In genomic region chr6:151084275-151084674, GRCh38 we compare ENCODE assay signal across 17 cellular contexts.
DNase-seq lines count a peak whose midpoint lies in the region; ATAC-seq and TF ChIP-seq lines count a peak whose summit lies in the region.
"Had no signal": no experiment of that assay in that cellular context is flagged by ENCODE, and none has a peak within 500 bp of the region (broad histone marks: within the 10 kb centered on the region; RNA-seq: fewer than 3 reads in every experiment).

No MANE protein-coding gene starts in this region.

- H3K9me2 ChIP-seq in HCT116 (ENCODE audit: insufficient read depth) = no peaks in the 10 kb centered on the region

- H3K4me1 Mint-ChIP-seq in activated CD4-positive, alpha-beta memory T cell treated with anti-CD3 and anti-CD28 coated beads, Interleukin-2, amount 10 ng/mL, durations not matched to agents 7 days and 5 days = peaks cover 3% of the 10 kb centered on the region

- no TSS peak for BruUV-seq in HCT116 (replicated peaks; lab: Mats Ljungman, UMichigan)

- H2AK5ac ChIP-seq in trophoblast cell (ENCODE audit: low read length) = peak overlapping the region; percentile 55

- no peak for ATAC-seq in HCT116
- no peak for ATAC-seq in RWPE2 (ENCODE audit: low read depth)
- ATAC-seq in GM18909 (IDR thresholded peaks at IDR 0.05; ENCODE audit: poor library complexity, unreplicated experiment) = no peak
- ATAC-seq in GM18861 (IDR thresholded peaks at IDR 0.05; ENCODE audit: unreplicated experiment) = no peak
- ATAC-seq: SK-N-SH treated with all-trans-retinoic acid at 6 μM for 48 hours had no signal

- H4K91ac ChIP-seq in trophoblast cell (ENCODE audit: low read depth, low read length) = no peak overlapping the region

- CTCF ChIA-PET in HCT116 (lab: Charles Lee) = no interaction called here
- CTCF ChIA-PET in activated CD4-positive, alpha-beta memory T cell treated with anti-CD3 and anti-CD28 coated beads, Interleukin-2, amount 10 ng/mL, durations not matched to agents 7 days and 5 days (lab: Charles Lee) = no interaction called here

- H4K12ac ChIP-seq in trophoblast cell (ENCODE audit: low read depth, low read length) = no peak overlapping the region

- no peak overlapping the region for H3K14ac ChIP-seq in trophoblast cell (ENCODE audit: low read length)

- peaks cover 13% of the 10 kb centered on the region; the same call in 1 of the 2 replicates for H3K79me2 ChIP-seq in HCT116 (ENCODE audit: insufficient read depth, low read length)
- H3K79me2 ChIP-seq in trophoblast cell (ENCODE audit: control insufficient read depth, insufficient read depth, low read length, poor library complexity) = no peaks in the 10 kb centered on the region

- RAD21 ChIA-PET in HCT116 (lab: Charles Lee; ENCODE audit: low non-redundant PET in 1 of 2, low total read pairs in 2 of 2, uncharacterized antibody in 2 of 2, unreplicated experiment in 2 of 2) = no interaction called here

- no peak for DNase-seq in HCT116 (ENCODE audit: low read depth, low spot score)
- no peak for DNase-seq in RWPE2 (ENCODE audit: low spot score)
- peak; percentile 82 for DNase-seq in mesenteric fat pad (ENCODE audit: low spot score)
- DNase-seq in trophoblast cell = no peak
- no peak for DNase-seq in activated CD4-positive, alpha-beta memory T cell treated with anti-CD3 and anti-CD28 coated beads, Interleukin-2, amount 10 ng/mL, durations not matched to agents 7 days and 5 days
- DNase-seq in SKM-1 treated with dmso at 0.1 percent for 144 hours (lab: John Stamatoyannopoulos, UW; ENCODE audit: unreplicated experiment) = no peak
- DNase-seq: ACHN, HCEC 1CT, IMR-90, KG1, MG63, NCI-H2029, NCI-H446 treated with DMSO at 0.1 percent for 48 hours, NCI-H526 treated with DMSO at 0.1 percent for 48 hours had no signal

- H3K4me2 ChIP-seq in HCT116 (ENCODE audit: low read length) (no peak overlapping the region), trophoblast cell (ENCODE audit: low read length) (no peak overlapping the region)

- H3K79me1 ChIP-seq in trophoblast cell (ENCODE audit: low read length) = peaks cover 13% of the 10 kb centered on the region

- TF ChIP-seq CTCF in HCT116 (IDR thresholded peaks at IDR 0.05 in 2 of 3, conservative IDR thresholded peaks at IDR 0.05 in 1 of 3; ENCODE audit: borderline replicate concordance in 1 of 3, insufficient read depth in 1 of 3, low read depth in 2 of 3, low read length in 2 of 3) (no peak), RWPE2 (IDR thresholded peaks at IDR 0.05; ENCODE audit: poor library complexity, severe bottlenecking) (no peak)

- H2AFZ ChIP-seq in HCT116 (ENCODE audit: low read depth, low read length, poor library complexity, severe bottlenecking) (no peak overlapping the region), trophoblast cell (ENCODE audit: insufficient read depth, low read length, poor library complexity) (no peak overlapping the region)

- H3K36me3 ChIP-seq in HCT116 (ENCODE audit: control insufficient read depth in 1 of 2, insufficient read depth in 2 of 2, low read length in 2 of 2) (peaks cover 0 to under 1% of the 10 kb centered on the region in 2 experiments; a peak in 1 of 4 replicates), RWPE2 (ENCODE audit: low read depth) (peaks cover 5% of the 10 kb centered on the region; the same call in 1 of the 2 replicates), trophoblast cell (ENCODE audit: control insufficient read depth in 1 of 2, insufficient read depth in 2 of 2, low read length in 2 of 2) (no peaks in the 10 kb centered on the region)

- no peak for TF ChIP-seq POLR2A in HCT116 (IDR thresholded peaks at IDR 0.05; ENCODE audit: borderline replicate concordance, extremely low read depth, insufficient read depth, insufficient read length)

- H3K4me1 ChIP-seq in HCT116 (ENCODE audit: control insufficient read depth in 1 of 2, insufficient read depth in 2 of 2, low read length in 2 of 2) (peaks cover 81 to 93% of the 10 kb centered on the region in 2 experiments), RWPE2 (ENCODE audit: insufficient read depth, poor library complexity, severe bottlenecking) (peaks cover 30% of the 10 kb centered on the region), trophoblast cell (ENCODE audit: control insufficient read depth in 1 of 2, insufficient read depth in 2 of 2, low read length in 2 of 2) (peaks cover 8 to 16% of the 10 kb centered on the region in 2 experiments)

- intact Hi-C loops in HCT116 (cut with micrococcal nuclease) = no loop called here

- no peak overlapping the region for H3K4ac ChIP-seq in trophoblast cell (ENCODE audit: low read depth, low read length)

- H3K36me3 Mint-ChIP-seq in activated CD4-positive, alpha-beta memory T cell treated with anti-CD3 and anti-CD28 coated beads, Interleukin-2, amount 10 ng/mL, durations not matched to agents 7 days and 5 days (ENCODE audit: low read depth) = peaks cover 10% of the 10 kb centered on the region

- POLR2A ChIA-PET in HCT116 (lab: Charles Lee) = no interaction called here
- POLR2A ChIA-PET in activated CD4-positive, alpha-beta memory T cell treated with anti-CD3 and anti-CD28 coated beads, Interleukin-2, amount 10 ng/mL, durations not matched to agents 7 days and 5 days (lab: Charles Lee) = no interaction called here

- no peak for TF ChIP-seq RAD21 in HCT116 (IDR thresholded peaks at IDR 0.05; ENCODE audit: low read depth)

- H3K4me3 Mint-ChIP-seq in activated CD4-positive, alpha-beta memory T cell treated with anti-CD3 and anti-CD28 coated beads, Interleukin-2, amount 10 ng/mL, durations not matched to agents 7 days and 5 days = no peak overlapping the region

- no peaks in the 10 kb centered on the region for H3K27me3 Mint-ChIP-seq in activated CD4-positive, alpha-beta memory T cell treated with anti-CD3 and anti-CD28 coated beads, Interleukin-2, amount 10 ng/mL, durations not matched to agents 7 days and 5 days

- H3K9me3 ChIP-seq in HCT116 (ENCODE audit: control insufficient read depth in 1 of 2, insufficient read depth in 1 of 2, low read depth in 1 of 2, low read length in 2 of 2) = no peaks in the 10 kb centered on the region
- H3K9me3 ChIP-seq in RWPE2 (ENCODE audit: severe bottlenecking) = no peaks in the 10 kb centered on the region
- H3K9me3 ChIP-seq in trophoblast cell (ENCODE audit: insufficient read depth, low read depth, low read length) = no peaks in the 10 kb centered on the region
- H3K9me3 ChIP-seq: MG63 had no signal

- H3K4me3 ChIP-seq in HCT116 (replicated peaks in 1 of 2; ENCODE audit: low read depth in 1 of 2, low read length in 2 of 2) (no peak overlapping the region), RWPE2 (ENCODE audit: severe bottlenecking) (no peak overlapping the region), trophoblast cell (ENCODE audit: low read depth, low read length) (no peak overlapping the region)
- H3K4me3 ChIP-seq: MG63 had no signal

- peak overlapping the region; percentile 23 for H3K18ac ChIP-seq in trophoblast cell (ENCODE audit: low read length)

- no peak overlapping the region for H2BK12ac ChIP-seq in trophoblast cell (ENCODE audit: low read length)

- H3K9me3 Mint-ChIP-seq in activated CD4-positive, alpha-beta memory T cell treated with anti-CD3 and anti-CD28 coated beads, Interleukin-2, amount 10 ng/mL, durations not matched to agents 7 days and 5 days = no peaks in the 10 kb centered on the region

- H3K9ac ChIP-seq in HCT116 (ENCODE audit: low read length) = peak overlapping the region; percentile 32
- no peak overlapping the region for H3K9ac ChIP-seq in trophoblast cell (ENCODE audit: low read length)

- H4K20me1 ChIP-seq in HCT116 (ENCODE audit: insufficient read depth) = no peaks in the 10 kb centered on the region

- H2BK120ac ChIP-seq in trophoblast cell (ENCODE audit: insufficient read depth, low read length, poor library complexity) = peak overlapping the region; percentile 53

- H2BK5ac ChIP-seq in trophoblast cell (ENCODE audit: low read depth, low read length, poor library complexity) = no peak overlapping the region

- H3K27ac ChIP-seq in HCT116 (ENCODE audit: low read depth, low read length) (peak overlapping the region; percentile 24), RWPE2 (ENCODE audit: poor library complexity, severe bottlenecking) (peak overlapping the region; percentile 70), trophoblast cell (ENCODE audit: low read depth, low read length) (no peak overlapping the region)

- WGBS in trophoblast cell (ENCODE audit: extremely low coverage, insufficient coverage, insufficient read length) = no CpG with 5 or more reads among the region's 10 CpGs

- H4K8ac ChIP-seq in trophoblast cell (ENCODE audit: low read depth, low read length) = peak overlapping the region; percentile 23

- no peak overlapping the region for H3K27ac Mint-ChIP-seq in activated CD4-positive, alpha-beta memory T cell treated with anti-CD3 and anti-CD28 coated beads, Interleukin-2, amount 10 ng/mL, durations not matched to agents 7 days and 5 days

- no peak overlapping the region for H3K23ac ChIP-seq in trophoblast cell (ENCODE audit: low read length)

- H3K27me3 ChIP-seq in HCT116 (ENCODE audit: insufficient read depth, low read length) (no peaks in the 10 kb centered on the region), RWPE2 (ENCODE audit: insufficient read depth, poor library complexity, severe bottlenecking) (no peaks in the 10 kb centered on the region), trophoblast cell (ENCODE audit: insufficient read depth, low read length) (no peaks in the 10 kb centered on the region)
- H3K27me3 ChIP-seq: MG63 had no signal

TF ChIP-seq in HCT116, 20 proteins besides CTCF, POLR2A, EP300 and RAD21 (continues in another document):
- no peak for TF ChIP-seq POLR2AphosphoS5 (IDR thresholded peaks at IDR 0.05; ENCODE audit: low read depth, low read length)
- TF ChIP-seq ZBTB33 (IDR thresholded peaks at IDR 0.05; ENCODE audit: extremely low read depth, insufficient replicate concordance, low read length) = no peak
- no peak for TF ChIP-seq FOSL1 (IDR thresholded peaks at IDR 0.05; ENCODE audit: low read depth)
- TF ChIP-seq ZFX (IDR thresholded peaks at IDR 0.05) = no peak
- no peak for TF ChIP-seq CEBPB (IDR thresholded peaks at IDR 0.05; ENCODE audit: low read depth)
- TF ChIP-seq EZH2phosphoT487 (IDR thresholded peaks at IDR 0.05; ENCODE audit: borderline replicate concordance) = no peak
- no peak for TF ChIP-seq YY1 (IDR thresholded peaks at IDR 0.05; ENCODE audit: extremely low read depth, insufficient replicate concordance, low read depth, low read length)
